17 cellular contexts compared by ENCODE assay signal in genomic region chr5:3303777-3304176, GRCh38.
DNase-seq lines count a peak whose midpoint lies in the region; TF ChIP-seq lines count a peak whose summit lies in the region.
"Had no signal": no experiment of that assay in that cellular context is flagged by ENCODE, and none has a peak within 500 bp of the region (broad histone marks: within the 10 kb centered on the region; RNA-seq: fewer than 3 reads in every experiment).

No MANE protein-coding gene starts in this region.

- H3K27ac Mint-ChIP-seq in endodermal cell (no peak overlapping the region), mesothelial cell of epicardium (peak overlapping the region; percentile 7)
- no peak overlapping the region for H3K27ac Mint-ChIP-seq in activated T-helper 1 cell treated with anti-CD3 and anti-CD28 coated beads, Interleukin-12 subunit alpha, Interleukin-12 subunit beta, Interleukin-2, Interleukin-4 antibody, amounts not matched to agents 30 ng/mL and 10 ng/mL and 1 ng/mL, durations not matched to agents 14 hours and 24 hours and 36 hours
- H3K27ac Mint-ChIP-seq in activated T-helper 2 cell treated with anti-CD3 and anti-CD28 coated beads, Interferon-gamma antibody, Interleukin-2, Interleukin-4, amounts not matched to agents 10 μg/mL and 5 μg/mL and 100 μg/mL, durations not matched to agents 14 hours and 24 hours and 36 hours = no peak overlapping the region
- H3K27ac Mint-ChIP-seq: CD8-positive, alpha-beta memory T cell; GM23338 had no signal

- no peaks in the 10 kb centered on the region for H3K27me3 ChIP-seq in endodermal cell (ENCODE audit: control insufficient read depth, insufficient read depth, low read length, poor library complexity, severe bottlenecking)

- H3K4me3 ChIP-seq in AG10803 (ENCODE audit: low read length) (no peak overlapping the region), endodermal cell (ENCODE audit: low read length) (no peak overlapping the region)
- H3K4me3 ChIP-seq: A549, GM23338 had no signal

- peaks cover 5% of the 10 kb centered on the region for H3K27me3 Mint-ChIP-seq in endodermal cell (ENCODE audit: insufficient read depth)
- H3K27me3 Mint-ChIP-seq in mesothelial cell of epicardium (ENCODE audit: low read depth) = peaks cover 2% of the 10 kb centered on the region
- H3K27me3 Mint-ChIP-seq in activated T-helper 1 cell treated with anti-CD3 and anti-CD28 coated beads, Interleukin-12 subunit alpha, Interleukin-12 subunit beta, Interleukin-2, Interleukin-4 antibody, amounts not matched to agents 30 ng/mL and 10 ng/mL and 1 ng/mL, durations not matched to agents 14 hours and 24 hours and 36 hours (ENCODE audit: insufficient read depth) = no peaks in the 10 kb centered on the region
- no peaks in the 10 kb centered on the region for H3K27me3 Mint-ChIP-seq in activated T-helper 2 cell treated with anti-CD3 and anti-CD28 coated beads, Interferon-gamma antibody, Interleukin-2, Interleukin-4, amounts not matched to agents 10 μg/mL and 5 μg/mL and 100 μg/mL, durations not matched to agents 14 hours and 24 hours and 36 hours (ENCODE audit: low read depth)

- no peaks in the 10 kb centered on the region for H3K9me3 Mint-ChIP-seq in endodermal cell
- H3K9me3 Mint-ChIP-seq in mesothelial cell of epicardium = peaks cover 4% of the 10 kb centered on the region
- H3K9me3 Mint-ChIP-seq in activated T-helper 1 cell treated with anti-CD3 and anti-CD28 coated beads, Interleukin-12 subunit alpha, Interleukin-12 subunit beta, Interleukin-2, Interleukin-4 antibody, amounts not matched to agents 30 ng/mL and 10 ng/mL and 1 ng/mL, durations not matched to agents 14 hours and 24 hours and 36 hours = peaks cover 12% of the 10 kb centered on the region
- peaks cover 4% of the 10 kb centered on the region for H3K9me3 Mint-ChIP-seq in activated T-helper 2 cell treated with anti-CD3 and anti-CD28 coated beads, Interferon-gamma antibody, Interleukin-2, Interleukin-4, amounts not matched to agents 10 μg/mL and 5 μg/mL and 100 μg/mL, durations not matched to agents 14 hours and 24 hours and 36 hours
- H3K9me3 Mint-ChIP-seq: GM23338 had no signal

- peak; percentile 36 for DNase-seq in AG10803 (ENCODE audit: low read depth)
- DNase-seq in M059J (ENCODE audit: low read depth) = peak; percentile 13
- DNase-seq in endodermal cell = peak; percentile 0
- no peak for DNase-seq in mesothelial cell of epicardium (ENCODE audit: low spot score in 2 of 2, unreplicated experiment in 2 of 2)
- DNase-seq in effector CD4-positive, alpha-beta T cell = no peak
- no peak for DNase-seq in activated T-helper 1 cell treated with anti-CD3 and anti-CD28 coated beads, Interleukin-12 subunit alpha, Interleukin-12 subunit beta, Interleukin-2, Interleukin-4 antibody, amounts not matched to agents 30 ng/mL and 10 ng/mL and 1 ng/mL, durations not matched to agents 14 hours and 24 hours and 36 hours (ENCODE audit: low spot score)
- DNase-seq in activated T-helper 2 cell treated with anti-CD3 and anti-CD28 coated beads, Interferon-gamma antibody, Interleukin-2, Interleukin-4, amounts not matched to agents 10 μg/mL and 5 μg/mL and 100 μg/mL, durations not matched to agents 14 hours and 24 hours and 36 hours (ENCODE audit: low spot score) = no peak
- DNase-seq: C1 segment of cervical spinal cord; CD8-positive, alpha-beta memory T cell; DMS53; HCEC 1CT; NCI-H1417; NCI-H187 treated with DMSO at 0.1 percent for 48 hours; NCI-H345; NCI-H526 had no signal

- H3K4me1 Mint-ChIP-seq in endodermal cell (no peaks in the 10 kb centered on the region), mesothelial cell of epicardium (peaks cover 29% of the 10 kb centered on the region)
- H3K4me1 Mint-ChIP-seq in activated T-helper 1 cell treated with anti-CD3 and anti-CD28 coated beads, Interleukin-12 subunit alpha, Interleukin-12 subunit beta, Interleukin-2, Interleukin-4 antibody, amounts not matched to agents 30 ng/mL and 10 ng/mL and 1 ng/mL, durations not matched to agents 14 hours and 24 hours and 36 hours (ENCODE audit: low read depth) = no peaks in the 10 kb centered on the region
- H3K4me1 Mint-ChIP-seq in activated T-helper 2 cell treated with anti-CD3 and anti-CD28 coated beads, Interferon-gamma antibody, Interleukin-2, Interleukin-4, amounts not matched to agents 10 μg/mL and 5 μg/mL and 100 μg/mL, durations not matched to agents 14 hours and 24 hours and 36 hours (ENCODE audit: low read depth) = no peaks in the 10 kb centered on the region
- H3K4me1 Mint-ChIP-seq: CD8-positive, alpha-beta memory T cell had no signal

- H3K27ac ChIP-seq in endodermal cell (ENCODE audit: low read depth, low read length) = no peak overlapping the region
- H3K27ac ChIP-seq: A549 had no signal

- H3K36me3 Mint-ChIP-seq in endodermal cell (ENCODE audit: low read depth) (no peaks in the 10 kb centered on the region), mesothelial cell of epicardium (peaks cover 3% of the 10 kb centered on the region)
- no peaks in the 10 kb centered on the region for H3K36me3 Mint-ChIP-seq in activated T-helper 1 cell treated with anti-CD3 and anti-CD28 coated beads, Interleukin-12 subunit alpha, Interleukin-12 subunit beta, Interleukin-2, Interleukin-4 antibody, amounts not matched to agents 30 ng/mL and 10 ng/mL and 1 ng/mL, durations not matched to agents 14 hours and 24 hours and 36 hours (ENCODE audit: low read depth)
- no peaks in the 10 kb centered on the region for H3K36me3 Mint-ChIP-seq in activated T-helper 2 cell treated with anti-CD3 and anti-CD28 coated beads, Interferon-gamma antibody, Interleukin-2, Interleukin-4, amounts not matched to agents 10 μg/mL and 5 μg/mL and 100 μg/mL, durations not matched to agents 14 hours and 24 hours and 36 hours (ENCODE audit: low read depth)

- no peaks in the 10 kb centered on the region for H3K9me3 ChIP-seq in endodermal cell (ENCODE audit: control insufficient read depth, low read length)
- H3K9me3 ChIP-seq: A549 had no signal

- no peak overlapping the region for H3K4me3 Mint-ChIP-seq in endodermal cell
- no peak overlapping the region for H3K4me3 Mint-ChIP-seq in mesothelial cell of epicardium
- no peak overlapping the region for H3K4me3 Mint-ChIP-seq in activated T-helper 1 cell treated with anti-CD3 and anti-CD28 coated beads, Interleukin-12 subunit alpha, Interleukin-12 subunit beta, Interleukin-2, Interleukin-4 antibody, amounts not matched to agents 30 ng/mL and 10 ng/mL and 1 ng/mL, durations not matched to agents 14 hours and 24 hours and 36 hours
- H3K4me3 Mint-ChIP-seq in activated T-helper 2 cell treated with anti-CD3 and anti-CD28 coated beads, Interferon-gamma antibody, Interleukin-2, Interleukin-4, amounts not matched to agents 10 μg/mL and 5 μg/mL and 100 μg/mL, durations not matched to agents 14 hours and 24 hours and 36 hours (ENCODE audit: low read depth) = no peak overlapping the region
- H3K4me3 Mint-ChIP-seq: CD8-positive, alpha-beta memory T cell; GM23338 had no signal

- TF ChIP-seq CTCF in AG10803 (conservative IDR thresholded peaks at IDR 0.05; ENCODE audit: low read length) (no peak), endodermal cell (conservative IDR thresholded peaks at IDR 0.05) (no peak), mesothelial cell of epicardium (IDR thresholded peaks at IDR 0.05; ENCODE audit: unreplicated experiment) (no peak)

- H3K9ac ChIP-seq in endodermal cell (ENCODE audit: extremely low read depth, low read length, poor library complexity, severe bottlenecking) = no peak overlapping the region

- intact Hi-C loops in activated T-helper 1 cell treated with anti-CD3 and anti-CD28 coated beads, Interleukin-12 subunit alpha, Interleukin-12 subunit beta, Interleukin-2, Interleukin-4 antibody, amounts not matched to agents 30 ng/mL and 10 ng/mL and 1 ng/mL, durations not matched to agents 14 hours and 24 hours and 36 hours (cut with micrococcal nuclease) = no loop called here
- intact Hi-C loops in activated T-helper 2 cell treated with anti-CD3 and anti-CD28 coated beads, Interferon-gamma antibody, Interleukin-2, Interleukin-4, amounts not matched to agents 10 μg/mL and 5 μg/mL and 100 μg/mL, durations not matched to agents 14 hours and 24 hours and 36 hours (cut with micrococcal nuclease) = no loop called here

- H3K36me3 ChIP-seq in endodermal cell (ENCODE audit: control insufficient read depth, insufficient read depth, low read length) = no peaks in the 10 kb centered on the region

- H3K4me1 ChIP-seq in endodermal cell (ENCODE audit: control insufficient read depth, insufficient read depth, low read length) = no peaks in the 10 kb centered on the region
- H3K4me1 ChIP-seq: A549 had no signal

- WGBS in endodermal cell (ENCODE audit: insufficient coverage in 1 of 2, insufficient read length in 1 of 2), 2 experiments = 94 to 100% methylated on average over 2 of the region's 3 CpGs

Comparison
In these comparisons a context has a peak if more than half of its experiments do, and no peak if none do; other contexts are left out.
1. DNase-seq: peak in AG10803 (single experiment), M059J (single experiment) and endodermal cell (single experiment); none in mesothelial cell of epicardium (0 of 2), effector CD4-positive, alpha-beta T cell (single experiment), activated T-helper 1 cell treated with anti-CD3 and anti-CD28 coated beads, Interleukin-12 subunit alpha, Interleukin-12 subunit beta, Interleukin-2, Interleukin-4 antibody, amounts not matched to agents 30 ng/mL and 10 ng/mL and 1 ng/mL, durations not matched to agents 14 hours and 24 hours and 36 hours (single experiment) and activated T-helper 2 cell treated with anti-CD3 and anti-CD28 coated beads, Interferon-gamma antibody, Interleukin-2, Interleukin-4, amounts not matched to agents 10 μg/mL and 5 μg/mL and 100 μg/mL, durations not matched to agents 14 hours and 24 hours and 36 hours (single experiment).